ENCODE assay signal across 9 cellular contexts in the genomic region with DNA sequence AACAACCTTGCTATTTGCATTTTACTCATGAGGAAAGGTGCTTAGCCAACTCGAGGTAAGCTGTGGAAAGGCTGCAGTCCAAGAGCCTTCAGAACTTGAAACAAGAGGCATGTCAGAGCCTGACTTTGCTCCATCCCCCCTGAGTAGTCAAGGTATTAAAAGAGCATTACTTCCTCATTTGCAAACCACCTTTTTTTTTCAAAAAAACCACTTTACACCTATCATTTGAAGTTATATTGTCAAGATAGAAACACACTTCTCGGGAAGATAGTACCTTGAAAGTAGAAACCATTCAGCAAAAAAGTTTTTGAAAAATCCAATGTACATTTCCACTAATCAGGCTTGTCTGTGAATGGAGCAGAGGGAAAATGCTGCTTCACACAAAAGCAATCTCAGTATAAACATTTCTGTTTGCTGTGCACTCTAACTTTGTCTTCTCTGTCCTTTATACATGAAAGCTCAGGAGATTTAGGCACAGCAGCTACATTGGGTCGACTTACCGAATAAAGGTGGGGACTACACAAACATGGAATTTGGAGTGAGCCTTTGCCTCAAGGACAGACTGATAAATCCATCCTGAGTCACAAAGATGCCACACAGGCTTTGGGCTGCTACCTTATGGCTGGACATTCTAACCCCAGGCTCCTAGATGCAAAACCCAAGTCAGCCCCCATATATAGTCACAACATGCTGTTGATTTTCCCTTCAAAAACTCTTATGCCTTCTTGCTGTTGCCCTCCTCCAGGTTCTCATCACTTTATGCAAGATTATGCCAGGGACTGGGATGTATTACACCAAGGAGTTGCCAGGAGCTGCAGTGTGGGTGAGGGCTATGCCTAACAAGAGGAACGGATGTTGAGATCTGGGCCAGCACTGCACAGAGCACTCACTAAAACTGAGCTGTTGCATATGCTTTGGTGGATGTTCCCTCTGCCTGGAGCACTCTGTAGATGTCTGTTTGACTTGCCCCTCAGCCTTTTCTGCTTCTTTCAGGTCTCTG. TPM values are rescaled to one million over a fixed set of nuclear protein-coding genes. Genes with fewer than 3 reads are reported as not detected.
A peak's percentile ranks its signal among the peaks of the same experiment; 100 is the strongest.
DNase-seq lines count a peak whose midpoint lies in the region; ATAC-seq, FAIRE-seq and TF ChIP-seq lines count a peak whose summit lies in the region.
"Had no signal": no experiment of that assay in that cellular context is flagged by ENCODE, and none has a peak within 500 bp of the region (broad histone marks: within the 10 kb centered on the region; RNA-seq: fewer than 3 reads in every experiment).

No MANE protein-coding gene starts in this region.

- H3K27me3 ChIP-seq in bronchial epithelial cell (ENCODE audit: control insufficient read depth, insufficient read depth, low read length) = no peaks in the 10 kb centered on the region

- no peaks in the 10 kb centered on the region for H3K36me3 ChIP-seq in bronchial epithelial cell (ENCODE audit: control insufficient read depth, insufficient read depth, low read length)

- FAIRE-seq in bronchial epithelial cell (lab: Jason Lieb, UNC) = no peak
- FAIRE-seq: islet of Langerhans had no signal

- no peak for TF ChIP-seq CTCF in bronchial epithelial cell (IDR thresholded peaks at IDR 0.05; ENCODE audit: insufficient read depth, low read length, severe bottlenecking)
- TF ChIP-seq CTCF in coronary artery (IDR thresholded peaks at IDR 0.05) = no peak
- TF ChIP-seq CTCF in WTC11 (IDR thresholded peaks at IDR 0.05) = no peak

- no peak for DNase-seq in stimulated activated naive CD8-positive, alpha-beta T cell treated with anti-CD3 and anti-CD28 coated beads, Interleukin-15, Interleukin-2, amounts not matched to agents 100 U/mL and 50 U/mL, for 24 hours
- peak; percentile 81 for DNase-seq in bronchial epithelial cell (ENCODE audit: low read depth)
- DNase-seq in GDM1 (lab: John Stamatoyannopoulos, UW) = no peak
- DNase-seq in coronary artery (ENCODE audit: low spot score) = no peak
- DNase-seq in WTC11 (ENCODE audit: low spot score) = no peak

- no peak overlapping the region for H3K27ac ChIP-seq in coronary artery

- H3K27me3 Mint-ChIP-seq in stimulated activated naive CD8-positive, alpha-beta T cell treated with anti-CD3 and anti-CD28 coated beads, Interleukin-15, Interleukin-2, amounts not matched to agents 100 ng/mL and 50 ng/mL, for 24 hours = no peaks in the 10 kb centered on the region
- H3K27me3 Mint-ChIP-seq in WTC11 (ENCODE audit: low read depth) = no peaks in the 10 kb centered on the region; the same call in 1 of the 2 replicates

- peak overlapping the region; percentile 65 for H3K4me3 Mint-ChIP-seq in stimulated activated naive CD8-positive, alpha-beta T cell treated with anti-CD3 and anti-CD28 coated beads, Interleukin-15, Interleukin-2, amounts not matched to agents 100 ng/mL and 50 ng/mL, for 24 hours
- no peak overlapping the region for H3K4me3 Mint-ChIP-seq in WTC11

- CTCF ChIA-PET in WTC11 (lab: Charles Lee) = interaction anchor here (0.9 to 1.0 kb wide), 2 partner anchors 14 kb away, joined by 3 read pairs; no protein-coding TSS in a partner anchor

- POLR2A ChIA-PET in WTC11 (lab: Charles Lee) = no interaction called here

- H3K36me3 Mint-ChIP-seq in stimulated activated naive CD8-positive, alpha-beta T cell treated with anti-CD3 and anti-CD28 coated beads, Interleukin-15, Interleukin-2, amounts not matched to agents 100 ng/mL and 50 ng/mL, for 24 hours (ENCODE audit: low read depth) = no peaks in the 10 kb centered on the region
- H3K36me3 Mint-ChIP-seq in WTC11 = no peaks in the 10 kb centered on the region

- H3K4me3 ChIP-seq in bronchial epithelial cell (ENCODE audit: low read depth, low read length) (no peak overlapping the region), coronary artery (no peak overlapping the region)

- ATAC-seq in stimulated activated naive CD8-positive, alpha-beta T cell treated with anti-CD3 and anti-CD28 coated beads, Interleukin-15, Interleukin-2, amounts not matched to agents 100 U/mL and 50 U/mL, for 24 hours = no peak
- ATAC-seq in HG03159 (IDR thresholded peaks at IDR 0.05; ENCODE audit: unreplicated experiment) = peak; percentile 45
- ATAC-seq in SK-N-SH treated with all-trans-retinoic acid at 6 μM for 48 hours = no peak
- no peak for ATAC-seq in WTC11

- H3K27ac Mint-ChIP-seq in stimulated activated naive CD8-positive, alpha-beta T cell treated with anti-CD3 and anti-CD28 coated beads, Interleukin-15, Interleukin-2, amounts not matched to agents 100 ng/mL and 50 ng/mL, for 24 hours = peak overlapping the region; percentile 70
- no peak overlapping the region for H3K27ac Mint-ChIP-seq in WTC11

- H3K9me3 Mint-ChIP-seq in stimulated activated naive CD8-positive, alpha-beta T cell treated with anti-CD3 and anti-CD28 coated beads, Interleukin-15, Interleukin-2, amounts not matched to agents 100 ng/mL and 50 ng/mL, for 24 hours = no peaks in the 10 kb centered on the region
- H3K9me3 Mint-ChIP-seq in WTC11 = no peaks in the 10 kb centered on the region

- peaks cover 94% of the 10 kb centered on the region for H3K4me1 Mint-ChIP-seq in stimulated activated naive CD8-positive, alpha-beta T cell treated with anti-CD3 and anti-CD28 coated beads, Interleukin-15, Interleukin-2, amounts not matched to agents 100 ng/mL and 50 ng/mL, for 24 hours (ENCODE audit: low read depth)
- peaks cover 43% of the 10 kb centered on the region for H3K4me1 Mint-ChIP-seq in WTC11

TF ChIP-seq in SK-N-SH treated with all-trans-retinoic acid at 6 μM for 48 hours, 23 proteins besides CTCF, POLR2A, EP300 and RAD21 (continues in another document):
- TF ChIP-seq, protein P1, sequence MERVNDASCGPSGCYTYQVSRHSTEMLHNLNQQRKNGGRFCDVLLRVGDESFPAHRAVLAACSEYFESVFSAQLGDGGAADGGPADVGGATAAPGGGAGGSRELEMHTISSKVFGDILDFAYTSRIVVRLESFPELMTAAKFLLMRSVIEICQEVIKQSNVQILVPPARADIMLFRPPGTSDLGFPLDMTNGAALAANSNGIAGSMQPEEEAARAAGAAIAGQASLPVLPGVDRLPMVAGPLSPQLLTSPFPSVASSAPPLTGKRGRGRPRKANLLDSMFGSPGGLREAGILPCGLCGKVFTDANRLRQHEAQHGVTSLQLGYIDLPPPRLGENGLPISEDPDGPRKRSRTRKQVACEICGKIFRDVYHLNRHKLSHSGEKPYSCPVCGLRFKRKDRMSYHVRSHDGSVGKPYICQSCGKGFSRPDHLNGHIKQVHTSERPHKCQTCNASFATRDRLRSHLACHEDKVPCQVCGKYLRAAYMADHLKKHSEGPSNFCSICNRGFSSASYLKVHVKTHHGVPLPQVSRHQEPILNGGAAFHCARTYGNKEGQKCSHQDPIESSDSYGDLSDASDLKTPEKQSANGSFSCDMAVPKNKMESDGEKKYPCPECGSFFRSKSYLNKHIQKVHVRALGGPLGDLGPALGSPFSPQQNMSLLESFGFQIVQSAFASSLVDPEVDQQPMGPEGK (CRISPR knock-in tag; IDR thresholded peaks at IDR 0.05; ENCODE audit: borderline replicate concordance) = no peak
- TF ChIP-seq BACH2 (CRISPR knock-in tag; IDR thresholded peaks at IDR 0.05; ENCODE audit: borderline replicate concordance) (no peak), RARB (CRISPR knock-in tag; IDR thresholded peaks at IDR 0.05) (no peak), GLIS3 (CRISPR knock-in tag; IDR thresholded peaks at IDR 0.05) (no peak)
- TF ChIP-seq, protein P2, sequence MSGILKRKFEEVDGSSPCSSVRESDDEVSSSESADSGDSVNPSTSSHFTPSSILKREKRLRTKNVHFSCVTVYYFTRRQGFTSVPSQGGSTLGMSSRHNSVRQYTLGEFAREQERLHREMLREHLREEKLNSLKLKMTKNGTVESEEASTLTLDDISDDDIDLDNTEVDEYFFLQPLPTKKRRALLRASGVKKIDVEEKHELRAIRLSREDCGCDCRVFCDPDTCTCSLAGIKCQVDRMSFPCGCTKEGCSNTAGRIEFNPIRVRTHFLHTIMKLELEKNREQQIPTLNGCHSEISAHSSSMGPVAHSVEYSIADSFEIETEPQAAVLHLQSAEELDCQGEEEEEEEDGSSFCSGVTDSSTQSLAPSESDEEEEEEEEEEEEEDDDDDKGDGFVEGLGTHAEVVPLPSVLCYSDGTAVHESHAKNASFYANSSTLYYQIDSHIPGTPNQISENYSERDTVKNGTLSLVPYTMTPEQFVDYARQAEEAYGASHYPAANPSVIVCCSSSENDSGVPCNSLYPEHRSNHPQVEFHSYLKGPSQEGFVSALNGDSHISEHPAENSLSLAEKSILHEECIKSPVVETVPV (CRISPR knock-in tag; IDR thresholded peaks at IDR 0.05) = no peak

TF ChIP-seq in WTC11, 78 proteins besides CTCF, POLR2A, EP300 and RAD21 (continues in another document):
- TF ChIP-seq, protein P3, sequence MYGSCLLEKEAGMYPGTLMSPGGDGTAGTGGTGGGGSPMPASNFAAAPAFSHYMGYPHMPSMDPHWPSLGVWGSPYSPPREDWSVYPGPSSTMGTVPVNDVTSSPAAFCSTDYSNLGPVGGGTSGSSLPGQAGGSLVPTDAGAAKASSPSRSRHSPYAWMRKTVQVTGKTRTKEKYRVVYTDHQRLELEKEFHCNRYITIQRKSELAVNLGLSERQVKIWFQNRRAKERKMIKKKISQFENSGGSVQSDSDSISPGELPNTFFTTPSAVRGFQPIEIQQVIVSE (CRISPR knock-in tag; IDR thresholded peaks at IDR 0.05; ENCODE audit: borderline replicate concordance) = no peak
- TF ChIP-seq NR1H2 (CRISPR knock-in tag; IDR thresholded peaks at IDR 0.05) (no peak), SMAD4 (CRISPR knock-in tag; IDR thresholded peaks at IDR 0.05) (no peak), SMAD3 (CRISPR knock-in tag; IDR thresholded peaks at IDR 0.05; ENCODE audit: borderline replicate concordance) (no peak)
- TF ChIP-seq, protein P4, sequence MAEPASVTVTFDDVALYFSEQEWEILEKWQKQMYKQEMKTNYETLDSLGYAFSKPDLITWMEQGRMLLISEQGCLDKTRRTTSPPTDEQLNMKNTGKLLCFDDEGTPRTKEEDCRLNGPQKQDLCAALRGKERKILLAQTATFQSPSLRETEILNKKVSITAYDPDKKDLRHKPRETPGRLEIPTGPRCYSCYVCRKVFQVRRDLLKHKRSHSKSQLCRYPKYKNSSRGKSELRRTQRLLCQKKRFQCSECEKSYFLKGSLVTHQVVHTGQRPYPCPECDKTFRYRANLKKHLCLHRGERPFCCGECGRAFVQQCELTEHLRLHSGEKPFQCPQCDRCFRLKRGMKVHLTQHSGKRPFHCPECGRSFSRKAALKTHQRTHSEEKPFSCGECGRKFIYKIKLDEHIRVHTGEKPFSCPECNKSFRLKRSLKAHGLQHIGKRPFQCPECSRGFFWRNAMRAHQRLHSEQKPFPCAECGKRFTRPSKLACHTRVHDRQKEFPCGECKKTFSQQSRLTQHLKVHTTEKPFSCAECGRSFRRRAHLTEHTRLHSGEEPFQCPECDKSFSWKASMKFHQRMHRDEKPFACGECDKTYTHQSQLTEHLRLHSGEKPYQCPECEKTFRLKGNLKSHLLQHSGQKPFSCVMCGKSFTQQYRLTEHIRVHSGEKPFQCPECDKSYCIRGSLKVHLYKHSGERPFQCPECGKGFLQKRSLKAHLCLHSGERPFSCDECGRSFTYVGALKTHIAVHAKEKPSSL (CRISPR knock-in tag; conservative IDR thresholded peaks at IDR 0.05) = no peak

RNA-seq across cellular contexts. Expression of a gene that starts 41.4 kb away (rescaled TPM):
- 26.3 and 31.9 TPM in 2 replicates for total RNA-seq in bronchial epithelial cell
- 89.9 to 94.7 TPM (median 92.6 TPM) in 3 replicates for total RNA-seq in WTC11 (2021)
